30 cellular contexts compared by ENCODE assay signal in genomic region chr11:14386081-14386480, GRCh38.
"Had no signal": no experiment of that assay in that cellular context is flagged by ENCODE, and none has a peak within 500 bp of the region (broad histone marks: within the 10 kb centered on the region; RNA-seq: fewer than 3 reads in every experiment).

No MANE protein-coding gene starts in this region.

- H3K9me3 Mint-ChIP-seq: activated CD4-positive, alpha-beta memory T cell treated with anti-CD3 and anti-CD28 coated beads, Interleukin-2, amount 10 ng/mL, durations not matched to agents 7 days and 5 days; activated naive CD8-positive, alpha-beta T cell treated with anti-CD3 and anti-CD28 coated beads, Interleukin-2, amount 50 U/mL, for 24 hours; T-cell had no signal

- H3K9me3 ChIP-seq: SJCRH30 had no signal

- H3K4me3 Mint-ChIP-seq: activated CD4-positive, alpha-beta memory T cell treated with anti-CD3 and anti-CD28 coated beads, Interleukin-2, amount 10 ng/mL, durations not matched to agents 7 days and 5 days; activated CD8-positive, alpha-beta memory T cell treated with anti-CD3 and anti-CD28 coated beads, Interleukin-2, amount 10 ng/mL, durations not matched to agents 7 days and 5 days; activated naive CD4-positive, alpha-beta T cell treated with anti-CD3 and anti-CD28 coated beads, Interleukin-2, amount 10 ng/mL, durations not matched to agents 7 days and 5 days; activated naive CD8-positive, alpha-beta T cell; activated naive CD8-positive, alpha-beta T cell treated with anti-CD3 and anti-CD28 coated beads, Interleukin-2, amount 50 U/mL, for 24 hours; T-cell had no signal

- H3K4me3 ChIP-seq: SJCRH30, SK-N-MC had no signal

- H3K4me2 ChIP-seq: KMS-11 had no signal

- H3K36me3 Mint-ChIP-seq: activated naive CD4-positive, alpha-beta T cell treated with anti-CD3 and anti-CD28 coated beads, Interleukin-2, amount 10 ng/mL, durations not matched to agents 7 days and 5 days; activated naive CD8-positive, alpha-beta T cell; brain; T-cell had no signal

- H3K36me3 ChIP-seq: SJCRH30, WERI-Rb-1 had no signal

- H3K27me3 ChIP-seq: SJCRH30 had no signal

- H3K27ac Mint-ChIP-seq: activated CD4-positive, alpha-beta memory T cell treated with anti-CD3 and anti-CD28 coated beads, Interleukin-2, amount 10 ng/mL, durations not matched to agents 7 days and 5 days; activated CD8-positive, alpha-beta memory T cell treated with anti-CD3 and anti-CD28 coated beads, Interleukin-2, amount 10 ng/mL, durations not matched to agents 7 days and 5 days; activated naive CD4-positive, alpha-beta T cell treated with anti-CD3 and anti-CD28 coated beads, Interleukin-2, amount 10 ng/mL, durations not matched to agents 7 days and 5 days; activated naive CD8-positive, alpha-beta T cell; activated naive CD8-positive, alpha-beta T cell treated with anti-CD3 and anti-CD28 coated beads, Interleukin-2, amount 50 U/mL, for 24 hours; T-cell had no signal

- DNase-seq: activated CD4-positive, alpha-beta memory T cell treated with anti-CD3 and anti-CD28 coated beads, Interleukin-2, amount 10 ng/mL, durations not matched to agents 7 days and 5 days; activated CD4-positive, alpha-beta T cell treated with anti-CD3 and anti-CD28 coated beads for 1 hour; activated CD4-positive, alpha-beta T cell treated with anti-CD3 and anti-CD28 coated beads for 48 hours; activated CD4-positive, CD25-positive, alpha-beta regulatory T cell; activated CD8-positive, alpha-beta memory T cell treated with anti-CD3 and anti-CD28 coated beads for 24 hours; activated CD8-positive, alpha-beta memory T cell treated with anti-CD3 and anti-CD28 coated beads, Interleukin-2, amount 10 ng/mL, durations not matched to agents 7 days and 5 days; activated CD8-positive, alpha-beta memory T cell treated with anti-CD3 and anti-CD28 coated beads, Interleukin-2, amount 50 U/mL, for 48 hours; activated effector memory CD4-positive, alpha-beta T cell treated with Interleukin-2 at 50 U/mL for 16 hours; activated naive CD4-positive, alpha-beta T cell treated with anti-CD3 and anti-CD28 coated beads, Interleukin-2, amount 10 ng/mL, durations not matched to agents 7 days and 5 days; activated naive CD8-positive, alpha-beta T cell treated with anti-CD3 and anti-CD28 coated beads, Interleukin-2, amount 50 U/mL, for 24 hours; activated T-cell treated with anti-CD3 and anti-CD28 coated beads, Interleukin-2, amount 50 U/mL, for 48 hours; NCI-H1092 treated with DMSO at 0.1 percent for 48 hours; NCI-H1417 treated with DMSO at 0.1 percent for 48 hours; NCI-H187 treated with DMSO at 0.1 percent for 48 hours; NCI-H2081; NCI-H2227 treated with DMSO at 0.1 percent for 48 hours; NCI-H510A treated with DMSO at 0.1 percent for 48 hours; NCI-H526 treated with DMSO at 0.1 percent for 48 hours; NCI-H774; SHP77; SJCRH30; T-cell; T-helper 2 cell; T1000; WERI-Rb-1 had no signal

- H3K27ac ChIP-seq: KMS-11, SJCRH30, SK-N-MC, WERI-Rb-1 had no signal

- H3K9ac ChIP-seq: KMS-11 had no signal

- ATAC-seq: activated CD8-positive, alpha-beta memory T cell treated with anti-CD3 and anti-CD28 coated beads, Interleukin-2, amount 10 ng/mL, durations not matched to agents 7 days and 5 days; activated naive CD8-positive, alpha-beta T cell treated with anti-CD3 and anti-CD28 coated beads, Interleukin-2, amount 50 U/mL, for 24 hours; Panc1; T-cell had no signal
